ENCODE assay signal across 8 cellular contexts in genomic region chr1:84298688-84299535, GRCh38. TPM values are rescaled to one million over a fixed set of nuclear protein-coding genes. Genes with fewer than 3 reads are reported as not detected.
A peak's percentile ranks its signal among the peaks of the same experiment; 100 is the strongest.
DNase-seq lines count a peak whose midpoint lies in the region; ATAC-seq, FAIRE-seq and TF ChIP-seq lines count a peak whose summit lies in the region.

No MANE protein-coding gene starts in this region.

- H3K36me3 ChIP-seq in HUES48 (ENCODE audit: control insufficient read depth, insufficient read depth, low read length) (no peaks in the 10 kb centered on the region), K562 (ENCODE audit: control insufficient read depth, insufficient read depth, low read length) (no peaks in the 10 kb centered on the region), iPS-15b (ENCODE audit: control insufficient read depth, insufficient read depth, low read length) (no peaks in the 10 kb centered on the region), sigmoid colon (no peaks in the 10 kb centered on the region)

- TF ChIP-seq RAD21 in K562 (CRISPR knock-in tag; conservative IDR thresholded peaks at IDR 0.05 in 1 of 2, IDR thresholded peaks at IDR 0.05 in 1 of 2), result no peak

- peaks cover 49% of the 10 kb centered on the region for H3K4me1 ChIP-seq in HUES48 (ENCODE audit: control insufficient read depth, insufficient read depth, low read length)
- peaks cover 14 to 31% of the 10 kb centered on the region in 2 experiments for H3K4me1 ChIP-seq in K562 (replicated peaks in 1 of 2; ENCODE audit: control insufficient read depth in 2 of 2, insufficient read depth in 2 of 2, low read length in 2 of 2)
- H3K4me1 ChIP-seq in iPS-15b (ENCODE audit: control insufficient read depth, insufficient read depth, low read length), result peaks cover 14% of the 10 kb centered on the region
- peaks cover 0 to 41% (median 29%) of the 10 kb centered on the region in 4 donors for H3K4me1 ChIP-seq in sigmoid colon

- H3K9me3 ChIP-seq in HUES48 (ENCODE audit: control insufficient read depth, insufficient read depth, low read length), result peaks cover 3% of the 10 kb centered on the region; the same call in 1 of the 2 replicates
- no peaks in the 10 kb centered on the region for H3K9me3 ChIP-seq in K562 (replicated peaks; ENCODE audit: control insufficient read depth, insufficient read depth, low read depth, low read length)
- no peaks in the 10 kb centered on the region for H3K9me3 ChIP-seq in iPS-15b (ENCODE audit: control insufficient read depth, insufficient read depth, low read length)
- H3K9me3 ChIP-seq in sigmoid colon, result peaks cover 0 to 4% (median 0%) of the 10 kb centered on the region in 4 donors

- TSS peak; percentile 83 for BruUV-seq in K562 (replicated peaks; lab: Mats Ljungman, UMichigan)

- POLR2A ChIA-PET in K562 (lab: Yijun Ruan, JAX), result no interaction called here

- TF ChIP-seq CTCF in K562 (IDR thresholded peaks at IDR 0.05 in 2 of 3, conservative IDR thresholded peaks at IDR 0.05 in 1 of 3; ENCODE audit: insufficient read depth in 2 of 3, low read depth in 1 of 3, low read length in 3 of 3) (no peak), sigmoid colon (IDR thresholded peaks at IDR 0.05) (no peak)

- DNase-seq in EL, result peak; percentile 51
- DNase-seq in K562 (ENCODE audit: extremely low read depth in 1 of 4, low spot score in 3 of 4), result peak; percentile 36 to 59 (median 47)
- peak; percentile 66 for DNase-seq in sigmoid colon
- DNase-seq in GM19240 (ENCODE audit: insufficient read length, low spot score), result no peak

- H3K27ac ChIP-seq in HUES48 (ENCODE audit: low read depth, low read length) (peak overlapping the region; percentile 35), K562 (ENCODE audit: extremely low read depth, low read depth, low read length) (peak overlapping the region; percentile 83), sigmoid colon (peak overlapping the region; percentile 81 to 86 (median 82))

- H2AFZ ChIP-seq in K562 (ENCODE audit: low read depth, low read length), result peak overlapping the region; percentile 95

- CTCF ChIA-PET in K562 (lab: Yijun Ruan, JAX; ENCODE audit: low intra/inter-chr PET ratio), result interaction anchor here (0.7 kb wide), 1 partner anchor 299 kb away, joined by 7 read pairs; no protein-coding TSS in a partner anchor

- H3K4me3 ChIP-seq in HUES48 (ENCODE audit: low read depth, low read length), result peak overlapping the region; percentile 97
- H3K4me3 ChIP-seq in K562, result peak overlapping the region; percentile 69
- peak overlapping the region; percentile 96 for H3K4me3 ChIP-seq in iPS-15b (ENCODE audit: low read depth, low read length)
- H3K4me3 ChIP-seq in sigmoid colon, result peak overlapping the region; percentile 62 to 78 (median 74)

- no peaks in the 10 kb centered on the region for H4K20me1 ChIP-seq in K562 (replicated peaks; ENCODE audit: control insufficient read depth, insufficient read depth, low read length)

- whole genome bisulfite sequencing in K562 (ENCODE audit: insufficient coverage, low coverage, missing lambda C conversion rate), result under 1% methylated on average over 48 of the region's 50 CpGs
- WGBS in sigmoid colon, 2 donors, result 1% methylated on average over 50 of the region's 50 CpGs

- H3K9ac ChIP-seq in HUES48 (ENCODE audit: low read depth, low read length) (peak overlapping the region; percentile 73), K562 (ENCODE audit: insufficient read depth in 1 of 2, low read depth in 2 of 2, low read length in 2 of 2) (peak overlapping the region; percentile 85 to 99), iPS-15b (ENCODE audit: low read depth, low read length) (peak overlapping the region; percentile 83)

- intact Hi-C loops in K562 (cut with micrococcal nuclease) (loop anchor here (10.0 kb wide), 1 partner anchor 364 kb away; no protein-coding TSS in a partner anchor), sigmoid colon (cut with DNase I) (loop anchor here (5.0 to 10.0 kb wide), 2 partner anchors 136 to 302 kb away; partner anchors contain the start of gene TTLL7)

- H3K27me3 ChIP-seq in HUES48 (ENCODE audit: control insufficient read depth, insufficient read depth, low read length), result no peaks in the 10 kb centered on the region
- H3K27me3 ChIP-seq in K562 (ENCODE audit: control insufficient read depth in 2 of 2, insufficient read depth in 2 of 2, low read length in 2 of 2), result no peaks in the 10 kb centered on the region
- H3K27me3 ChIP-seq in iPS-15b (ENCODE audit: control insufficient read depth, insufficient read depth, low read length), result no peaks in the 10 kb centered on the region
- no peaks in the 10 kb centered on the region for H3K27me3 ChIP-seq in sigmoid colon

- TF ChIP-seq EP300 in K562 (IDR thresholded peaks at IDR 0.05; ENCODE audit: low read length) (no peak), sigmoid colon (IDR thresholded peaks at IDR 0.05) (no peak)

- ATAC-seq in GM21526 (IDR thresholded peaks at IDR 0.05; ENCODE audit: low FRiP score, unreplicated experiment) (peak; percentile 36), SK-N-SH treated with all-trans-retinoic acid at 6 μM for 48 hours (peak; percentile 58), K562 (peak; percentile 81)

- no peaks in the 10 kb centered on the region for H3K9me1 ChIP-seq in K562 (ENCODE audit: control insufficient read depth, insufficient read depth, low read length)

- peak overlapping the region; percentile 94 for H3K4me2 ChIP-seq in K562 (ENCODE audit: insufficient read depth, low read length)

- peak; percentile 11 for FAIRE-seq in K562 (lab: Jason Lieb, UNC)

- no peaks in the 10 kb centered on the region for H3K79me2 ChIP-seq in K562 (ENCODE audit: control insufficient read depth, insufficient read depth, low read length)

- in situ Hi-C loops in K562 (cut with MboI), result loop anchor here (10.0 kb wide), 1 partner anchor 316 kb away; no protein-coding TSS in a partner anchor

- TF ChIP-seq POLR2A in K562 (conservative IDR thresholded peaks at IDR 0.05), result peak; percentile 61
- no peak for TF ChIP-seq POLR2A in sigmoid colon (IDR thresholded peaks at IDR 0.05)

TF ChIP-seq in SK-N-SH treated with all-trans-retinoic acid at 6 μM for 48 hours, 23 proteins besides CTCF, POLR2A, EP300 and RAD21 (continues in another document):
- no peak for TF ChIP-seq PPARA (CRISPR knock-in tag; IDR thresholded peaks at IDR 0.05; ENCODE audit: borderline replicate concordance)

TF ChIP-seq in K562, 482 proteins besides CTCF, POLR2A, EP300 and RAD21 (continues in another document):
- peak; percentile 23 for TF ChIP-seq CXXC5 (CRISPR knock-in tag; IDR thresholded peaks at IDR 0.05)
- no peak for TF ChIP-seq KLF6 (CRISPR knock-in tag; IDR thresholded peaks at IDR 0.05; ENCODE audit: borderline replicate concordance)
- TF ChIP-seq REST (CRISPR knock-in tag; IDR thresholded peaks at IDR 0.05; ENCODE audit: low read depth), result peak; percentile 70; the same call in 1 of the 2 replicates

RNA-seq across cellular contexts. Expression of gene SAMD13, which starts 2.6 kb away (rescaled TPM):
- 1.5 TPM in 1 of 2 replicates, not detected in the other for total RNA-seq in K562 (2011; cell fraction: chromatin; rRNA removed; ENCODE audit: low replicate concordance)
- total RNA-seq in K562 (2011; cell fraction: nucleolus; rRNA removed), result 0.39 TPM in 1 of 2 replicates, not detected in the other
- total RNA-seq in K562 (2011; cell fraction: nucleoplasm; rRNA removed), result 1.1 TPM in 1 of 2 replicates, not detected in the other
- total RNA-seq in K562 (2014; rRNA removed) (0.86 and 1.1 TPM in 2 replicates), K562 (2014; rRNA removed; fragmentation: Illumina TruSeq; extraction: Trizol) (1.1 and 1.3 TPM in 2 replicates), K562 (2015; rRNA removed; fragmentation: Illumina TruSeq; extraction: Trizol) (1.2 and 1.3 TPM in 2 replicates), K562 (2021) (0.56 and 0.78 TPM in 2 replicates), sigmoid colon (1 to 10 TPM in 3 of 4 donors, under 1 TPM in 1; 0.41 to 3.0 (median 2.1) TPM)
- polyA plus RNA-seq in K562 (2011; rRNA removed) (0.39 and 0.96 TPM in 2 replicates), K562 (2014; fragmentation: Illumina TruSeq; extraction: Trizol) (1.1 and 1.2 TPM in 2 replicates), K562 (2014; fragmentation: Nextera tagmentation; extraction: Ambion mirVana) (under 1 TPM; 0.92 to 1.00 TPM), K562 (2014; rRNA removed) (1.7 and 2.7 TPM in 2 replicates), sigmoid colon (10 to 100 TPM in 2 of 3 donors, 1 to 10 TPM in 1; 8.8 to 31.8 (median 21.3) TPM)
- 0.09 and 0.21 TPM in 2 replicates for polyA plus RNA-seq in K562 (2011; cell fraction: cytosol; rRNA removed)
- polyA plus RNA-seq in K562 (2011; cell fraction: nucleus; rRNA removed), result 0.25 and 0.78 TPM in 2 replicates
- polyA plus RNA-seq in K562 (2012), result 1.6 and 2.4 TPM in 2 replicates
- 0.42 and 1.3 TPM in 2 replicates for polyA minus RNA-seq in K562 (2011; rRNA and poly(A)+ RNA removed)
- polyA minus RNA-seq in K562 (2011; cell fraction: cytosol; rRNA and poly(A)+ RNA removed), result not detected in 2 replicates
- polyA minus RNA-seq in K562 (2011; cell fraction: nucleus; rRNA and poly(A)+ RNA removed), result 0.40 TPM in 1 of 2 replicates, not detected in the other
